ENCODE assay signal across 17 cellular contexts in the genomic region with DNA sequence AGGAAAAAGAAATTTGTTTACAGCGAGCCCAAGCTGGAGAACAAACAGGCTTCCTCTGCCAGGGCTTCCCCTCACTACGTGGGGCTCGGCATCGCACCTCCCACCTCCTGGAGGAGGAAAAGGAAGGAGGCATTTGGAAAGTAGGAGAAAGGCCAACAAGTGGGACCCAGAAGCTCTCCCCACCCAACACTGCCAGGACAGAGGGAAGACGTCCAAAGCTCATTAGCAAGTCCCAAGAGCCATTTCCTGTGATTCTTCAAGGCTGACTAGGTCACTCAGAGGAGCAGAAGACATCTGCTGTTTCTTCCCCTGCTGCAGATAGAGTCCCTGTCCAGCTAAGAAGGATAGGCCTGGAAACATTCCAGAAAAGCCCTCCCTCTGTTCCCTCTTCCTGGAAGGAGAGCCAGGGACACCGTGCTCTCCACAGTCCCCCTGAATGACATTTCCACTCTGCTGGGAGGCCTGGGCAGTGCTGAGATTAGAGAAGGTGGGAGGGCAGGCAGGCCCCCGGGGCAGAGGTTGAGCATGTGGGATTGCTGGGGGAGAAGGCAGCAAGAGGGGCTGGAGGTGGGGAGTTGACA. TPM values are rescaled to one million over a fixed set of nuclear protein-coding genes. Genes with fewer than 3 reads are reported as not detected.
A peak's percentile ranks its signal among the peaks of the same experiment; 100 is the strongest.
DNase-seq lines count a peak whose midpoint lies in the region; ATAC-seq and TF ChIP-seq lines count a peak whose summit lies in the region.
"Had no signal": no experiment of that assay in that cellular context is flagged by ENCODE, and none has a peak within 500 bp of the region (broad histone marks: within the 10 kb centered on the region; RNA-seq: fewer than 3 reads in every experiment).

No MANE protein-coding gene starts in this region.

- H3K9ac ChIP-seq in muscle layer of colon (ENCODE audit: low read length) (no peak overlapping the region), stomach smooth muscle (ENCODE audit: low read length in 2 of 2) (no peak overlapping the region)

- peak in 3 of 4 donors; percentile 21 to 28 (median 28) for DNase-seq in body of pancreas
- peak; percentile 73 to 80 (median 79) for DNase-seq in heart left ventricle
- DNase-seq in stimulated activated naive CD4-positive, alpha-beta T cell treated with Interleukin-2 at 50 U/mL for 16 hours (lab: John Stamatoyannopoulos, UW) = no peak
- no peak for DNase-seq in DMS53 (lab: John Stamatoyannopoulos, UW)
- no peak for DNase-seq in dorsolateral prefrontal cortex
- DNase-seq: activated CD4-positive, alpha-beta T cell treated with anti-CD3 and anti-CD28 coated beads for 36 hours; activated naive CD4-positive, alpha-beta T cell treated with anti-CD3 and anti-CD28 coated beads, Interleukin-2, amount 10 ng/mL, durations not matched to agents 7 days and 5 days; Calu3; Karpas-422; mammary epithelial cell; NCI-H1105 treated with DMSO at 0.1 percent for 48 hours had no signal

- H3K4me3 ChIP-seq in body of pancreas = no peak overlapping the region
- H3K4me3 ChIP-seq in heart left ventricle = no peak overlapping the region
- H3K4me3 ChIP-seq in muscle layer of colon (ENCODE audit: low read depth in 1 of 2, low read length in 2 of 2) = no peak overlapping the region
- H3K4me3 ChIP-seq in stomach smooth muscle (ENCODE audit: low read length in 2 of 2) = no peak overlapping the region
- no peak overlapping the region for H3K4me3 ChIP-seq in dorsolateral prefrontal cortex
- H3K4me3 ChIP-seq: Peyer's patch had no signal

- TF ChIP-seq POLR2A in body of pancreas (IDR thresholded peaks at IDR 0.05) (no peak), heart left ventricle (IDR thresholded peaks at IDR 0.05) (no peak)

- no peaks in the 10 kb centered on the region for H3K9me3 ChIP-seq in body of pancreas
- no peaks in the 10 kb centered on the region for H3K9me3 ChIP-seq in heart left ventricle
- H3K9me3 ChIP-seq in muscle layer of colon (ENCODE audit: low read length) = no peaks in the 10 kb centered on the region
- no peaks in the 10 kb centered on the region for H3K9me3 ChIP-seq in stomach smooth muscle (ENCODE audit: control insufficient read depth in 2 of 2, low read length in 2 of 2)
- H3K9me3 ChIP-seq: neutrophil, Peyer's patch had no signal

- WGBS in body of pancreas, 2 donors = 66 to 68% methylated on average over 7 of the region's 7 CpGs
- WGBS in heart left ventricle, 4 donors = 29 to 40% (median 36%) methylated on average over 7 of the region's 7 CpGs

- intact Hi-C loops in body of pancreas (cut with DNase I) = no loop called here
- intact Hi-C loops in heart left ventricle (cut with DNase I) = loop anchor here in 6 of 10 donors (1.0 to 10.0 kb wide), 11 partner anchors 51 to 111 kb away; partner anchors contain the start of gene NEURL1B (in 2 of the 6)
- intact Hi-C loops in dorsolateral prefrontal cortex (cut with DNase I) = no loop called here

- H3K36me3 ChIP-seq in body of pancreas (replicated peaks in 1 of 2; ENCODE audit: insufficient read depth in 1 of 2, low read depth in 2 of 2) (no peaks in the 10 kb centered on the region), heart left ventricle (no peaks in the 10 kb centered on the region), muscle layer of colon (ENCODE audit: insufficient read depth, low read length) (no peaks in the 10 kb centered on the region), stomach smooth muscle (ENCODE audit: control insufficient read depth in 2 of 2, insufficient read depth in 2 of 2, low read length in 2 of 2) (no peaks in the 10 kb centered on the region)
- H3K36me3 ChIP-seq: neutrophil, Peyer's patch had no signal

- peak overlapping the region in 3 of 4 donors; percentile 0 to 55 (median 45) for H3K27ac ChIP-seq in body of pancreas
- peak overlapping the region; percentile 73 to 97 (median 87) for H3K27ac ChIP-seq in heart left ventricle
- H3K27ac ChIP-seq in muscle layer of colon (ENCODE audit: low read depth, low read length) = peak overlapping the region; percentile 1
- peak overlapping the region; percentile 49 for H3K27ac ChIP-seq in stomach smooth muscle (ENCODE audit: low read length)
- H3K27ac ChIP-seq in dorsolateral prefrontal cortex = no peak overlapping the region
- H3K27ac ChIP-seq: neutrophil had no signal

- H3K4me1 ChIP-seq in body of pancreas (no peaks in the 10 kb centered on the region), heart left ventricle (peaks cover 0 to 79% (median 49%) of the 10 kb centered on the region in 12 donors), muscle layer of colon (ENCODE audit: insufficient read depth, low read length) (peaks cover 19% of the 10 kb centered on the region), stomach smooth muscle (ENCODE audit: control insufficient read depth, insufficient read depth, low read length) (peaks cover 22% of the 10 kb centered on the region)
- H3K4me1 ChIP-seq: Peyer's patch had no signal

- ATAC-seq in body of pancreas (peak; percentile 70), heart left ventricle (peak; percentile 81 to 89 (median 86)), GM18873 (IDR thresholded peaks at IDR 0.05; ENCODE audit: low FRiP score, unreplicated experiment) (no peak)
- ATAC-seq: activated CD4-positive, alpha-beta T cell treated with anti-CD3 and anti-CD28 coated beads for 36 hours; stimulated activated memory B cell treated with anti-CD40 and anti-IgM and Interleukin-4, amounts not matched to agents 10 μg/mL and 1 μg/mL and 100 μg/mL, for 72 hours had no signal

- H3K27me3 ChIP-seq in body of pancreas (no peaks in the 10 kb centered on the region), heart left ventricle (no peaks in the 10 kb centered on the region), muscle layer of colon (ENCODE audit: control insufficient read depth in 1 of 2, insufficient read depth in 2 of 2, low read length in 2 of 2) (no peaks in the 10 kb centered on the region), stomach smooth muscle (ENCODE audit: control insufficient read depth in 1 of 2, insufficient read depth in 2 of 2, low read length in 2 of 2) (no peaks in the 10 kb centered on the region), dorsolateral prefrontal cortex (no peaks in the 10 kb centered on the region)
- H3K27me3 ChIP-seq: Peyer's patch had no signal

- no peak for TF ChIP-seq CTCF in body of pancreas (IDR thresholded peaks at IDR 0.05)
- TF ChIP-seq CTCF in heart left ventricle (IDR thresholded peaks at IDR 0.05) = no peak
- no peak for TF ChIP-seq CTCF in dorsolateral prefrontal cortex (IDR thresholded peaks at IDR 0.05 in 54 of 56, conservative IDR thresholded peaks at IDR 0.05 in 2 of 56; ENCODE audit: low read depth in 1 of 56, partially characterized antibody in 56 of 56)

RNA-seq across cellular contexts. Expression of gene NEURL1B, which starts 57.0 kb away (rescaled TPM):
- total RNA-seq in body of pancreas = 10 to 100 TPM in 1 of 2 donors, 1 to 10 TPM in 1; 9.9 to 12.2 TPM
- 10 to 100 TPM; 16.1 to 47.1 (median 25.8) TPM for total RNA-seq in heart left ventricle
- 10 to 100 TPM; 11.8 to 37.9 TPM for polyA plus RNA-seq in heart left ventricle
- total RNA-seq in dorsolateral prefrontal cortex = 10 to 100 TPM in 115 of 120 experiments, 1 to 10 TPM in 5; 8.3 to 21.9 (median 13.9) TPM

Comparison
In these comparisons a context has a peak if more than half of its experiments do, and no peak if none do; other contexts are left out.
1. DNase-seq: peak in body of pancreas (3 of 4) and heart left ventricle (5 of 5); none in stimulated activated naive CD4-positive, alpha-beta T cell treated with Interleukin-2 at 50 U/mL for 16 hours (single experiment), DMS53 (single experiment) and dorsolateral prefrontal cortex (0 of 10).
2. H3K27ac ChIP-seq: peak in body of pancreas (3 of 4), heart left ventricle (12 of 12), muscle layer of colon (single experiment) and stomach smooth muscle (single experiment); none in dorsolateral prefrontal cortex (0 of 59).
3. intact Hi-C loops: an anchor here in heart left ventricle (1.0 to 10.0 kb wide); none called in body of pancreas and dorsolateral prefrontal cortex.